Comparison of ENCODE assay signal across 1 cellular context in the genomic region with DNA sequence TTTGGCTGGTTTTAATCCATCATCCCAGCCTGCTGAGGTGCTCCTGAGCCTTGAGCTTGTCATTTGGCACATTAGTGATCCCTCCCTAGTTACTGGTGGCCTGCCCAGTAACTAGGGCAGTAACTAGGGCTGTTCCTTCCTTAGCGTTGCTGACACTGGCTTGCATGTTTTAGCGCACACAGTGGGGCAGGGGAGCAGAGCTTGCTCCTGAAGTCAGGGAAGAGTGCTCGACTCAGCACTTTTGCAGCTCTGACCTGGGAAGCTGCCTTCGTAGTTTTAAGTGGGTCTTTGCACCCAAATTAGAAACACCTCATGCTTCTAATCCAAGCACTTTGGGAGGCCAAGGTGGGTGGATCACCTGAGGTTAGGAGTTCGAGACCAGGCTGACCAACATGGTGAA.
TF ChIP-seq lines count a peak whose summit lies in the region.

No MANE protein-coding gene starts in this region.

TF ChIP-seq in K562, 482 proteins besides CTCF, POLR2A, EP300 and RAD21:
- TF ChIP-seq ZNF316 (IDR thresholded peaks at IDR 0.05) (peak; percentile 25; the same call in 1 of the 2 replicates), ARID3B (CRISPR knock-in tag; IDR thresholded peaks at IDR 0.05; ENCODE audit: borderline replicate concordance) (no peak), GTF2F1 (IDR thresholded peaks at IDR 0.05; ENCODE audit: low read depth, low read length) (no peak)
TF ChIP-seq in K562: peak in this region for 1.
